ENCODE assay signal across 9 cellular contexts in the genomic region with DNA sequence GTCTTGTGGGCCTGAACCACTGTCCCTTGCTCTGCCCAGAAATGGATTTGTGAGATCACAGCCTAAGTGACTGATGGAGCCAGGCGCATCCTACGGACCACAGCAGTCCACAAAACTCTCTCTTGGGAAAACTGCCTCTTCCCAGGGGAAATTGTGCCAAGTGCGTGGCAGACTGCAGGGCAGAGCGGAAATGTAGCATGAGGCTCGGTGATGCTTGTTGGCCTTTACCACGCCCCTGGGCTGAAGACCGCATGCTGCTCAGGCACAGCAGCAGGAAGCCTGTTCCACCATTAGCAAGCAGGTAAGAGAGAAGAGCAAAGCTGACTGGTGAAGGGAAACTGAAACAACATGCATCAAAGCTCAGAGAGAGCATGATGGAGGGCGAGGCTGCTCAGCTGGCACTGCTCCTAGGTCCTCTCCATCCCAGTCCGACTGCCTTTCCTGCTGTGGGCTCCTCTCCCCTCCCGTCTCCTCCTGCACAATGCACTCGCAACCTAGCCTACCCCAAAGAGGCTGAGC. TPM values are rescaled to one million over a fixed set of nuclear protein-coding genes. Genes with fewer than 3 reads are reported as not detected.
DNase-seq lines count a peak whose midpoint lies in the region; TF ChIP-seq lines count a peak whose summit lies in the region.
"Had no signal": no experiment of that assay in that cellular context is flagged by ENCODE, and none has a peak within 500 bp of the region (broad histone marks: within the 10 kb centered on the region; RNA-seq: fewer than 3 reads in every experiment).

No MANE protein-coding gene starts in this region.

- no peaks in the 10 kb centered on the region for H3K9me3 ChIP-seq in effector memory CD4-positive, alpha-beta T cell (ENCODE audit: control insufficient read depth, low read length)
- no peaks in the 10 kb centered on the region for H3K9me3 ChIP-seq in PC-9 (ENCODE audit: insufficient read depth, low read depth)

- H3K4me2 ChIP-seq in PC-9, result no peak overlapping the region

- no peaks in the 10 kb centered on the region for H3K9me2 ChIP-seq in PC-9 (ENCODE audit: insufficient read depth)

- no peak overlapping the region for H2AFZ ChIP-seq in PC-9

- peaks cover 46% of the 10 kb centered on the region for H3K4me1 ChIP-seq in effector memory CD4-positive, alpha-beta T cell (ENCODE audit: control insufficient read depth, insufficient read depth, low read length, poor library complexity, severe bottlenecking)
- no peaks in the 10 kb centered on the region for H3K4me1 ChIP-seq in PC-9 (replicated peaks; ENCODE audit: insufficient read depth)

- no peaks in the 10 kb centered on the region for H3K79me2 ChIP-seq in PC-9 (ENCODE audit: low read depth)

- no peaks in the 10 kb centered on the region for H4K20me1 ChIP-seq in PC-9 (ENCODE audit: insufficient read depth)

- H3F3A ChIP-seq in PC-9 (ENCODE audit: insufficient read depth, low read depth), result no peaks in the 10 kb centered on the region

- no peaks in the 10 kb centered on the region for H3K27me3 Mint-ChIP-seq in HFFc6 (ENCODE audit: insufficient read depth)

- H3K4me3 ChIP-seq in HL-60 (replicated peaks; ENCODE audit: insufficient read depth, low read length) (no peak overlapping the region), PC-9 (no peak overlapping the region)
- H3K4me3 ChIP-seq in effector memory CD4-positive, alpha-beta T cell (ENCODE audit: insufficient read depth, low read depth, low read length, poor library complexity, severe bottlenecking), result no peak overlapping the region

- H3K4me1 Mint-ChIP-seq in HFFc6 (ENCODE audit: low read depth), result no peaks in the 10 kb centered on the region

- BruUV-seq in PC-9 (replicated peaks; lab: Mats Ljungman, UMichigan), result no TSS peak

- no peak overlapping the region for H3K4me3 Mint-ChIP-seq in HFFc6

- no peak overlapping the region for H3K27ac Mint-ChIP-seq in HFFc6

- intact Hi-C loops in PC-9 (cut with micrococcal nuclease; ENCODE audit: unreplicated experiment), result no loop called here

- H3K27me3 ChIP-seq in HL-60 (ENCODE audit: insufficient read depth, poor library complexity, severe bottlenecking) (no peaks in the 10 kb centered on the region), PC-9 (ENCODE audit: insufficient read depth, low read depth) (no peaks in the 10 kb centered on the region)
- H3K27me3 ChIP-seq in effector memory CD4-positive, alpha-beta T cell (replicated peaks; ENCODE audit: control insufficient read depth, insufficient read depth, low read length, poor library complexity, severe bottlenecking), result no peaks in the 10 kb centered on the region

- CTCF ChIA-PET in PC-9 (lab: Charles Lee), result no interaction called here

- peaks cover 6% of the 10 kb centered on the region for H3K36me3 ChIP-seq in effector memory CD4-positive, alpha-beta T cell (ENCODE audit: control insufficient read depth, insufficient read depth, low read length)
- no peaks in the 10 kb centered on the region for H3K36me3 ChIP-seq in PC-9 (ENCODE audit: low read depth)

- no peak for TF ChIP-seq CTCF in HL-60 (IDR thresholded peaks at IDR 0.05; ENCODE audit: insufficient read depth, low read length)
- TF ChIP-seq CTCF in HFFc6 (IDR thresholded peaks at IDR 0.05), result no peak
- TF ChIP-seq CTCF in PC-9 (conservative IDR thresholded peaks at IDR 0.05), result no peak

- POLR2A ChIA-PET in PC-9 (lab: Charles Lee; ENCODE audit: unreplicated experiment), result no interaction called here

- DNase-seq in HL-60 (ENCODE audit: low read depth in 1 of 2, low spot score in 1 of 2), result no peak
- DNase-seq in activated CD4-positive, alpha-beta T cell treated with anti-CD3 and anti-CD28 coated beads, Interleukin-2, amount 50 U/mL, for 4 hours, result peak; percentile 44 to 46
- DNase-seq in effector memory CD4-positive, alpha-beta T cell, result peak; percentile 25 to 54 (median 35)
- DNase-seq in stimulated activated CD8-positive, alpha-beta memory T cell treated with anti-CD3 and anti-CD28 coated beads, Interleukin-12 subunit alpha, Interleukin-12 subunit beta, amount 100 ng/mL, for 4 hours (ENCODE audit: low read depth), result peak; percentile 19
- DNase-seq in SW 1271 (lab: John Stamatoyannopoulos, UW), result no peak
- DNase-seq in HFFc6, result no peak
- DNase-seq in PC-9, result no peak
- no peak for DNase-seq in Ammon's horn (ENCODE audit: low spot score)
- DNase-seq: NCI-H526 had no signal

- no peaks in the 10 kb centered on the region for H3K9me3 Mint-ChIP-seq in HFFc6

- peak overlapping the region; percentile 67 for H3K27ac ChIP-seq in HL-60 (replicated peaks)
- peak overlapping the region; percentile 70 for H3K27ac ChIP-seq in effector memory CD4-positive, alpha-beta T cell (ENCODE audit: insufficient read depth, low read length, poor library complexity, severe bottlenecking)
- H3K27ac ChIP-seq in PC-9, result no peak overlapping the region

- peaks cover 4% of the 10 kb centered on the region for H3K36me3 Mint-ChIP-seq in HFFc6 (ENCODE audit: low read depth)

RNA-seq across cellular contexts. Expression of a gene that starts 26.5 kb away (rescaled TPM):
- 10 to 100 TPM; 65.1 to 92.3 (median 68.9) TPM for total RNA-seq in HFFc6 (2021; fragmentation: NEBNext Ultra II Directional; extraction: Animal tissue kit (Norgen Biotek cat#: 25700))
- total RNA-seq in PC-9 (2021), result 0.52 and 1.7 TPM in 2 replicates

RNA-seq across cellular contexts. Expression of a gene that starts 31.4 kb away (rescaled TPM):
- total RNA-seq in HFFc6 (2021; fragmentation: NEBNext Ultra II Directional; extraction: Animal tissue kit (Norgen Biotek cat#: 25700)), result 10 to 100 TPM; 19.2 to 25.5 (median 21.6) TPM
- total RNA-seq in PC-9 (2021), result 17.7 and 20.0 TPM in 2 replicates

RNA-seq across cellular contexts. Expression of a gene that starts 43.3 kb away (rescaled TPM):
- 100 to 1,000 TPM; 128 to 148 (median 136) TPM for total RNA-seq in HFFc6 (2021; fragmentation: NEBNext Ultra II Directional; extraction: Animal tissue kit (Norgen Biotek cat#: 25700))
- 82.0 and 87.9 TPM in 2 replicates for total RNA-seq in PC-9 (2021)

Comparison
In these comparisons a context has a peak if more than half of its experiments do, and no peak if none do; other contexts are left out.
1. DNase-seq: peak in activated CD4-positive, alpha-beta T cell treated with anti-CD3 and anti-CD28 coated beads, Interleukin-2, amount 50 U/mL, for 4 hours (2 of 2), effector memory CD4-positive, alpha-beta T cell (3 of 3) and stimulated activated CD8-positive, alpha-beta memory T cell treated with anti-CD3 and anti-CD28 coated beads, Interleukin-12 subunit alpha, Interleukin-12 subunit beta, amount 100 ng/mL, for 4 hours (single experiment); none in HL-60 (0 of 2), SW 1271 (0 of 2), HFFc6 (single experiment), PC-9 (0 of 2) and Ammon's horn (single experiment).
2. RNA of a gene that starts 26.5 kb away (total RNA-seq): 65.1 to 92.3 TPM in HFFc6; 0.52 to 1.7 TPM in PC-9; every median in the first group is over 10 times any median in the second.